23 cellular contexts compared by ENCODE assay signal in the genomic region with DNA sequence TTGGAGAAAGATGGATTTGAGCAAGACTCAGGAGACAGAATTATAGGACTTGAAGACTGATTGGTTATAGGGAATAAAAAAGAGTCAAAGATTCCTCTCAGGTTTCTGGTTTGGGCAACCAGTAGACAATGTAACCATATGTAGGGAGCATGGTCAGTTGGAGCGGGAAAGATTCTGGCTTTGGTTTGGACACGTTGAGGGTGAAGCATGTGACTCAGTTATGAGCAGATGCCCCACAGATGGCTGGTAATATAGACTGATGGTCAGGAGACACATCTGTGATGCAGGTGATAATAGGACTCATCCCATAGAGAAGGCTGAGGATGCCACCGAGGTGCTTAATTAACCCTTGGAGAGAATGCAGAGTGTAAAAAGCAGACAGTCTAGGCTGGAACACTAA.
"Had no signal": no experiment of that assay in that cellular context is flagged by ENCODE, and none has a peak within 500 bp of the region (broad histone marks: within the 10 kb centered on the region; RNA-seq: fewer than 3 reads in every experiment).

No MANE protein-coding gene starts in this region.

- H3K4me3 Mint-ChIP-seq: neural progenitor cell; stimulated activated naive CD8-positive, alpha-beta T cell treated with anti-CD3 and anti-CD28 coated beads, Interleukin-15, Interleukin-2, amounts not matched to agents 100 ng/mL and 50 ng/mL, for 24 hours had no signal

- H3K27me3 Mint-ChIP-seq: naive thymus-derived CD8-positive, alpha-beta T cell; stimulated activated naive CD8-positive, alpha-beta T cell treated with anti-CD3 and anti-CD28 coated beads, Interleukin-15, Interleukin-2, amounts not matched to agents 100 ng/mL and 50 ng/mL, for 24 hours had no signal

- H3K9me3 ChIP-seq: heart right ventricle, mucosa of descending colon, pancreas, tibial artery, upper lobe of left lung, uterus had no signal

- H3K4me2 ChIP-seq: neural progenitor cell had no signal

- DNase-seq: cortex of kidney; erythroblast; heart right ventricle; hypothalamus; islet precursor cell; mammary epithelial cell; mucosa of descending colon; naive thymus-derived CD8-positive, alpha-beta T cell; occipital lobe; pancreas; right cardiac atrium; stimulated activated CD4-positive, alpha-beta T cell treated with anti-CD3 and anti-CD28 coated beads, Interleukin-4, amount 100 ng/mL, for 1 hour; stimulated activated CD8-positive, alpha-beta memory T cell treated with anti-CD3 and anti-CD28 coated beads, Interleukin-4, amount 100 ng/mL, for 48 hours; tibial artery; upper lobe of left lung; uterus had no signal

- FAIRE-seq: endothelial cell of umbilical vein, frontal cortex, pancreas had no signal

- H2AFZ ChIP-seq: neural progenitor cell had no signal

- H3K9ac ChIP-seq: neural progenitor cell had no signal

- H3K27ac ChIP-seq: heart right ventricle, neural progenitor cell, pancreas, tibial artery, upper lobe of left lung, uterus had no signal

- H3K36me3 Mint-ChIP-seq: naive thymus-derived CD8-positive, alpha-beta T cell; stimulated activated effector memory CD8-positive, alpha-beta T cell treated with anti-CD3 and anti-CD28 coated beads, Interleukin-12 subunit alpha, Interleukin-12 subunit beta, amount 100 ng/mL, for 72 hours had no signal

- H3K9me3 Mint-ChIP-seq: neural progenitor cell; stimulated activated effector memory CD8-positive, alpha-beta T cell treated with anti-CD3 and anti-CD28 coated beads, Interleukin-12 subunit alpha, Interleukin-12 subunit beta, amount 100 ng/mL, for 72 hours had no signal

- H3K27me3 ChIP-seq: heart right ventricle, neural progenitor cell, pancreas, tibial artery, upper lobe of left lung, uterus had no signal

- H3K36me3 ChIP-seq: heart right ventricle, neural progenitor cell, pancreas, tibial artery, upper lobe of left lung, uterus had no signal

- H3K4me3 ChIP-seq: heart right ventricle, mucosa of descending colon, neural progenitor cell, pancreas, tibial artery, upper lobe of left lung, uterus had no signal

- ATAC-seq: heart right ventricle; left lobe of liver; mucosa of descending colon; naive thymus-derived CD8-positive, alpha-beta T cell; pancreas; right cardiac atrium; stimulated activated effector memory CD8-positive, alpha-beta T cell treated with anti-CD3 and anti-CD28 coated beads, Interleukin-12 subunit alpha, Interleukin-12 subunit beta, amount 100 ng/mL, for 72 hours had no signal

- H3K4me1 ChIP-seq: neural progenitor cell, uterus had no signal

- H3K27ac Mint-ChIP-seq: neural progenitor cell, progenitor cell of endocrine pancreas had no signal
